ENCODE assay signal across 27 cellular contexts in genomic region chr1:230705289-230706019, GRCh38. TPM values are rescaled to one million over a fixed set of nuclear protein-coding genes. Genes with fewer than 3 reads are reported as not detected.
"Had no signal": no experiment of that assay in that cellular context is flagged by ENCODE, and none has a peak within 500 bp of the region (broad histone marks: within the 10 kb centered on the region; RNA-seq: fewer than 3 reads in every experiment).

No MANE protein-coding gene starts in this region.

- DNase-seq: activated CD4-positive, alpha-beta T cell treated with anti-CD3 and anti-CD28 coated beads for 48 hours; activated CD4-positive, alpha-beta T cell treated with anti-CD3 and anti-CD28 coated beads, Interleukin-2, amount 50 U/mL, for 48 hours; activated CD8-positive, alpha-beta memory T cell treated with anti-CD3 and anti-CD28 coated beads for 24 hours; activated effector memory CD4-positive, alpha-beta T cell treated with Interleukin-2 at 50 U/mL for 16 hours; activated naive CD4-positive, alpha-beta T cell treated with Interleukin-2 at 50 U/mL for 16 hours; anterior cingulate cortex; body of pancreas; cerebellar nuclear complex; cortex of kidney; effector memory CD8-positive, alpha-beta T cell; erythroblast; islet precursor cell; left ventricle myocardium superior; mammary epithelial cell; naive thymus-derived CD8-positive, alpha-beta T cell; posterior cingulate gyrus; stimulated activated CD4-positive, alpha-beta T cell treated with anti-CD3 and anti-CD28 coated beads, Interleukin-12 subunit alpha, Interleukin-12 subunit beta, amount 100 ng/mL, for 4 hours; stimulated activated CD4-positive, alpha-beta T cell treated with anti-CD3 and anti-CD28 coated beads, Interleukin-4, amount 100 ng/mL, for 1 hour; thyroid gland had no signal

- H3K27ac Mint-ChIP-seq: activated naive CD8-positive, alpha-beta T cell; effector memory CD8-positive, alpha-beta T cell; naive thymus-derived CD8-positive, alpha-beta T cell; stimulated activated naive CD8-positive, alpha-beta T cell treated with anti-CD3 and anti-CD28 coated beads, Interleukin-15, Interleukin-2, amounts not matched to agents 100 ng/mL and 50 ng/mL, for 24 hours had no signal

- H2AFZ ChIP-seq: hepatocyte had no signal

- H3K27ac ChIP-seq: body of pancreas, gastroesophageal sphincter, hepatocyte, thyroid gland, VCaP had no signal

- H3K4me3 Mint-ChIP-seq: activated naive CD8-positive, alpha-beta T cell; effector memory CD8-positive, alpha-beta T cell; naive thymus-derived CD8-positive, alpha-beta T cell; stimulated activated naive CD8-positive, alpha-beta T cell treated with anti-CD3 and anti-CD28 coated beads, Interleukin-15, Interleukin-2, amounts not matched to agents 100 ng/mL and 50 ng/mL, for 24 hours had no signal

- H3K27me3 ChIP-seq: body of pancreas, gastroesophageal sphincter, hepatocyte, thyroid gland had no signal

- H3K9me3 ChIP-seq: body of pancreas, gastroesophageal sphincter, thyroid gland had no signal

- H3K9me3 Mint-ChIP-seq: effector memory CD8-positive, alpha-beta T cell; naive thymus-derived CD8-positive, alpha-beta T cell; stimulated activated naive CD8-positive, alpha-beta T cell treated with anti-CD3 and anti-CD28 coated beads, Interleukin-15, Interleukin-2, amounts not matched to agents 100 ng/mL and 50 ng/mL, for 24 hours had no signal

- H3K4me1 ChIP-seq: body of pancreas, gastroesophageal sphincter, thyroid gland had no signal

- ATAC-seq: activated CD4-positive, CD25-positive, alpha-beta regulatory T cell treated with anti-CD3 and anti-CD28 coated beads, Interleukin-2, amount 50 U/mL, for 24 hours; body of pancreas; effector memory CD8-positive, alpha-beta T cell; gastroesophageal sphincter; left ventricle myocardium superior; naive thymus-derived CD8-positive, alpha-beta T cell; right cardiac atrium had no signal

- H3K4me3 ChIP-seq: body of pancreas, gastroesophageal sphincter, hepatocyte, thyroid gland had no signal

- H3K4me2 ChIP-seq: hepatocyte had no signal

- H3K36me3 ChIP-seq: gastroesophageal sphincter, thyroid gland had no signal

RNA-seq across cellular contexts. Expression of gene AGT, which starts 8.5 kb away (rescaled TPM):
- polyA plus RNA-seq: mammary epithelial cell; naive thymus-derived CD8-positive, alpha-beta T cell had no signal

RNA-seq across cellular contexts. Expression of gene CAPN9, which starts 41.7 kb away (rescaled TPM):
- polyA plus RNA-seq: fibroblast of lung; mammary epithelial cell; naive thymus-derived CD8-positive, alpha-beta T cell had no signal
